ENCODE assay signal across 2 cellular contexts in genomic region chr17:67520916-67521772, GRCh38.
TF ChIP-seq lines count a peak whose summit lies in the region.

No MANE protein-coding gene starts in this region.

TF ChIP-seq in IMR-90, 13 proteins besides CTCF, POLR2A, EP300 and RAD21 (continued from another document):
- TF ChIP-seq RCOR1 (IDR thresholded peaks at IDR 0.05; ENCODE audit: insufficient replicate concordance, low read length), result no peak
- TF ChIP-seq ELK1 (IDR thresholded peaks at IDR 0.05; ENCODE audit: borderline replicate concordance, low read depth, low read length), result no peak
- no peak for TF ChIP-seq CHD1 (IDR thresholded peaks at IDR 0.05; ENCODE audit: low read depth, low read length)

TF ChIP-seq in GM12878, 131 proteins besides CTCF, POLR2A, EP300 and RAD21 (continued from another document):
- TF ChIP-seq ZNF384 (IDR thresholded peaks at IDR 0.05; ENCODE audit: borderline replicate concordance, low read depth, low read length) (no peak), FOXM1 (IDR thresholded peaks at IDR 0.05; ENCODE audit: low read depth, low read length) (no peak), CREB1 (IDR thresholded peaks at IDR 0.05; ENCODE audit: low read depth) (no peak), USF2 (IDR thresholded peaks at IDR 0.05; ENCODE audit: borderline replicate concordance, low read depth, low read length) (no peak), PML (IDR thresholded peaks at IDR 0.05; ENCODE audit: low read length) (no peak), IRF4 (IDR thresholded peaks at IDR 0.05; ENCODE audit: low read depth, low read length) (no peak), PKNOX1 (IDR thresholded peaks at IDR 0.05) (no peak), KAT2A (conservative IDR thresholded peaks at IDR 0.05; ENCODE audit: control insufficient read depth, low read depth, low read length) (no peak), SREBF1 (IDR thresholded peaks at IDR 0.05; ENCODE audit: low read length) (no peak), YY1 (IDR thresholded peaks at IDR 0.05; ENCODE audit: low read depth, low read length) (no peak)
TF ChIP-seq in GM12878: peak in this region for 0.
